16 cellular contexts compared by ENCODE assay signal in genomic region chr2:189466046-189466445, GRCh38. TPM values are rescaled to one million over a fixed set of nuclear protein-coding genes. Genes with fewer than 3 reads are reported as not detected.
DNase-seq lines count a peak whose midpoint lies in the region; ATAC-seq lines count a peak whose summit lies in the region.
"Had no signal": no experiment of that assay in that cellular context is flagged by ENCODE, and none has a peak within 500 bp of the region (broad histone marks: within the 10 kb centered on the region; RNA-seq: fewer than 3 reads in every experiment).

No MANE protein-coding gene starts in this region.

- H3K36me3 Mint-ChIP-seq in activated naive CD4-positive, alpha-beta T cell treated with anti-CD3 and anti-CD28 coated beads, Interleukin-2, amount 50 U/mL, for 24 hours = peaks cover 27% of the 10 kb centered on the region
- peaks cover 44% of the 10 kb centered on the region for H3K36me3 Mint-ChIP-seq in activated naive CD4-positive, alpha-beta T cell treated with anti-CD3 and anti-CD28 coated beads for 36 hours (ENCODE audit: low read depth)
- peaks cover 63% of the 10 kb centered on the region for H3K36me3 Mint-ChIP-seq in T-cell

- H3K9me3 ChIP-seq in adipocyte (ENCODE audit: control insufficient read depth, low read length) = no peaks in the 10 kb centered on the region
- H3K9me3 ChIP-seq: BLaER1, SJSA1 had no signal

- CTCF ChIA-PET in activated naive CD4-positive, alpha-beta T cell treated with anti-CD3 and anti-CD28 coated beads for 36 hours (lab: Charles Lee) = interaction anchor here (0.7 to 1.0 kb wide), 3 partner anchors 12 to 175 kb away, joined by 3 to 4 read pairs (median 3); no protein-coding TSS in a partner anchor
- CTCF ChIA-PET in T-cell (lab: Charles Lee) = interaction anchor here in 1 of 2 donors (1.0 kb wide), 1 partner anchor 17 kb away, joined by 3 read pairs; no protein-coding TSS in a partner anchor

- no peaks in the 10 kb centered on the region for H3K4me1 Mint-ChIP-seq in activated naive CD4-positive, alpha-beta T cell treated with anti-CD3 and anti-CD28 coated beads, Interleukin-2, amount 50 U/mL, for 24 hours
- no peaks in the 10 kb centered on the region for H3K4me1 Mint-ChIP-seq in activated naive CD4-positive, alpha-beta T cell treated with anti-CD3 and anti-CD28 coated beads for 36 hours (ENCODE audit: low read depth)
- H3K4me1 Mint-ChIP-seq in T-cell = peaks cover 0 to 4% (median 0%) of the 10 kb centered on the region in 3 donors
- H3K4me1 Mint-ChIP-seq: GM23338 had no signal

- peaks cover 15% of the 10 kb centered on the region for H3K4me1 ChIP-seq in adipocyte (ENCODE audit: control insufficient read depth, insufficient read depth, low read length)
- H3K4me1 ChIP-seq: BLaER1, SJSA1 had no signal

- DNase-seq in activated naive CD4-positive, alpha-beta T cell treated with anti-CD3 and anti-CD28 coated beads for 36 hours = no peak
- no peak for DNase-seq in adipocyte (ENCODE audit: low read depth)
- no peak for DNase-seq in left lobe of liver (ENCODE audit: low spot score)
- no peak for DNase-seq in HUDEP-2 (lab: John Stamatoyannopoulos, UW; ENCODE audit: unreplicated experiment in 76 of 76)
- DNase-seq in NCI-H1930 (lab: John Stamatoyannopoulos, UW) = no peak
- no peak for DNase-seq in T-cell
- DNase-seq: DMS 273 treated with DMSO at 0.1 percent for 48 hours, GF-D8, NCI-H187 treated with DMSO at 0.1 percent for 48 hours, NCI-H2171, PC-9 had no signal

- no peaks in the 10 kb centered on the region for H3K27me3 Mint-ChIP-seq in activated naive CD4-positive, alpha-beta T cell treated with anti-CD3 and anti-CD28 coated beads, Interleukin-2, amount 50 U/mL, for 24 hours
- no peaks in the 10 kb centered on the region for H3K27me3 Mint-ChIP-seq in activated naive CD4-positive, alpha-beta T cell treated with anti-CD3 and anti-CD28 coated beads for 36 hours (ENCODE audit: low read depth)
- H3K27me3 Mint-ChIP-seq in T-cell = no peaks in the 10 kb centered on the region

- H3K36me3 ChIP-seq in adipocyte (ENCODE audit: control insufficient read depth, insufficient read depth, low read length, severe bottlenecking) = peaks cover 94% of the 10 kb centered on the region

- peak overlapping the region; percentile 45 for H3K9ac ChIP-seq in adipocyte (ENCODE audit: low read length)
- H3K9ac ChIP-seq: BLaER1 had no signal

- POLR2A ChIA-PET in T-cell (lab: Charles Lee) = interaction anchor here in 1 of 2 donors (0.5 kb wide), 1 partner anchor 123 kb away, joined by 3 read pairs; no protein-coding TSS in a partner anchor

- no peak overlapping the region for H3K4me3 ChIP-seq in adipocyte (ENCODE audit: low read length)
- H3K4me3 ChIP-seq: BLaER1, GM23338, PC-9, SJSA1 had no signal

- no peaks in the 10 kb centered on the region for H3K27me3 ChIP-seq in adipocyte (replicated peaks; ENCODE audit: control insufficient read depth, insufficient read depth, low read length)
- H3K27me3 ChIP-seq: BLaER1, SJSA1 had no signal

- H3K27ac Mint-ChIP-seq in activated naive CD4-positive, alpha-beta T cell treated with anti-CD3 and anti-CD28 coated beads, Interleukin-2, amount 50 U/mL, for 24 hours = peak overlapping the region; percentile 65
- no peak overlapping the region for H3K27ac Mint-ChIP-seq in activated naive CD4-positive, alpha-beta T cell treated with anti-CD3 and anti-CD28 coated beads for 36 hours
- H3K27ac Mint-ChIP-seq in T-cell = no peak overlapping the region
- H3K27ac Mint-ChIP-seq: GM23338 had no signal

- no peak overlapping the region for H3K4me3 Mint-ChIP-seq in activated naive CD4-positive, alpha-beta T cell treated with anti-CD3 and anti-CD28 coated beads, Interleukin-2, amount 50 U/mL, for 24 hours
- H3K4me3 Mint-ChIP-seq in activated naive CD4-positive, alpha-beta T cell treated with anti-CD3 and anti-CD28 coated beads for 36 hours = no peak overlapping the region
- H3K4me3 Mint-ChIP-seq in T-cell = no peak overlapping the region
- H3K4me3 Mint-ChIP-seq: GM23338 had no signal

- peak; percentile 61 for ATAC-seq in left lobe of liver
- ATAC-seq in HG03196 (IDR thresholded peaks at IDR 0.05; ENCODE audit: unreplicated experiment) = no peak
- no peak for ATAC-seq in T-cell (replicated peaks in 1 of 4)

- H3K9me3 Mint-ChIP-seq in activated naive CD4-positive, alpha-beta T cell treated with anti-CD3 and anti-CD28 coated beads, Interleukin-2, amount 50 U/mL, for 24 hours = no peaks in the 10 kb centered on the region
- no peaks in the 10 kb centered on the region for H3K9me3 Mint-ChIP-seq in activated naive CD4-positive, alpha-beta T cell treated with anti-CD3 and anti-CD28 coated beads for 36 hours
- H3K9me3 Mint-ChIP-seq in T-cell = no peaks in the 10 kb centered on the region
- H3K9me3 Mint-ChIP-seq: GM23338 had no signal

- intact Hi-C loops in activated naive CD4-positive, alpha-beta T cell treated with anti-CD3 and anti-CD28 coated beads for 36 hours (cut with micrococcal nuclease) = loop anchor here (2.0 to 5.0 kb wide), 3 partner anchors 111 to 231 kb away; no protein-coding TSS in a partner anchor

RNA-seq across cellular contexts. Expression of gene WDR75, which starts 24.8 kb away (rescaled TPM):
- 10 to 100 TPM; 69.7 to 72.7 TPM for total RNA-seq in activated naive CD4-positive, alpha-beta T cell treated with anti-CD3 and anti-CD28 coated beads for 36 hours
- total RNA-seq in left lobe of liver (9.0 TPM), T-cell (10 to 100 TPM; 44.4 to 61.7 (median 49.7) TPM)
